1 cellular context compared by ENCODE assay signal in genomic region chr11:6614446-6614845, GRCh38.
TF ChIP-seq lines count a peak whose summit lies in the region.

No MANE protein-coding gene starts in this region.

TF ChIP-seq in IMR-90, 13 proteins besides CTCF, POLR2A, EP300 and RAD21 (continued from another document):
- TF ChIP-seq CEBPB (IDR thresholded peaks at IDR 0.05; ENCODE audit: low read depth, low read length): no peak
- no peak for TF ChIP-seq ELK1 (IDR thresholded peaks at IDR 0.05; ENCODE audit: borderline replicate concordance, low read depth, low read length)
